In the genomic region with DNA sequence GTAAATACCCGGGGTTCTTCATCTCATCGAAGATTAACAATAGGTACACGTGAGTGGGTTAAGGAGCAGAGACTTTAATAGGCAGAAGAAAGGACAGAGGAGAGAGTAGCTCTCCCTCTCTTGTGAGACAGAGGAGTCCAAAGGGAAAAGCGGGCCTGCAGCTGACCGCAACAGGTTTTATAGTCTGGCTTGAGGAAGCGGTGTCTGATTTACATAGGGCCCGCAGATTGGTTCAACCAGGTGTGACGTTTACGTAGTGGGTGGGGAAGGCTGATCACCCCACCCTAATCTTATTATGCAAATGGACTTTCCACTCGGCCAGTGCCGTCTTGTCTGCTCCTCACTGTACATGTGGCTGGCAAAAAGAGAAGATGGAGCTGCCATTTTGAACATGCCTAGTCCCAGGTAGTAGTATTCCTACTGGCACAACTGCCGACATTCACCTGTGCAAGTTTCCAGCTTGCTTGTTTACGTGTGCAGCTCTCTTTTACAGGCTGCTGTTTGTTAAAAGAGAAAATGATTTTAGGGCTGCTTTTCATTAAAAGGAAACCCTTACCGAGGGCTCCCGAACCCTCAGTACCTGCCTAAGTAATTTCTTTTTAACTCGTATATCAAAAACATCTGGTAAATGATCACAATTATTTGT, we compare ENCODE assay signal across 15 cellular contexts. TPM values are rescaled to one million over a fixed set of nuclear protein-coding genes. Genes with fewer than 3 reads are reported as not detected.
DNase-seq lines count a peak whose midpoint lies in the region; ATAC-seq and TF ChIP-seq lines count a peak whose summit lies in the region.
"Had no signal": no experiment of that assay in that cellular context is flagged by ENCODE, and none has a peak within 500 bp of the region (broad histone marks: within the 10 kb centered on the region; RNA-seq: fewer than 3 reads in every experiment).

No MANE protein-coding gene starts in this region.

- TF ChIP-seq POLR2A in NB4 (IDR thresholded peaks at IDR 0.05; ENCODE audit: extremely low read depth, insufficient read length): no peak

- H3K4me1 Mint-ChIP-seq in activated T-helper 17 cell treated with anti-CD3 and anti-CD28 coated beads, Interleukin-2, amount 50 U/mL, for 72 hours: peaks cover 61% of the 10 kb centered on the region
- peaks cover 42 to 88% (median 77%) of the 10 kb centered on the region in 4 donors for H3K4me1 Mint-ChIP-seq in naive thymus-derived CD8-positive, alpha-beta T cell
- H3K4me1 Mint-ChIP-seq in HFFc6 (ENCODE audit: low read depth): peaks cover 14% of the 10 kb centered on the region

- peak overlapping the region; percentile 39 for H3K27ac Mint-ChIP-seq in activated T-helper 17 cell treated with anti-CD3 and anti-CD28 coated beads, Interleukin-2, amount 50 U/mL, for 72 hours
- H3K27ac Mint-ChIP-seq in naive thymus-derived CD8-positive, alpha-beta T cell: peak overlapping the region in 6 of 10 donors; percentile 3 to 82 (median 36)
- H3K27ac Mint-ChIP-seq in HFFc6: no peak overlapping the region

- H3K27me3 Mint-ChIP-seq in activated T-helper 17 cell treated with anti-CD3 and anti-CD28 coated beads, Interleukin-2, amount 50 U/mL, for 72 hours: no peaks in the 10 kb centered on the region
- no peaks in the 10 kb centered on the region for H3K27me3 Mint-ChIP-seq in naive thymus-derived CD8-positive, alpha-beta T cell
- H3K27me3 Mint-ChIP-seq in HFFc6 (ENCODE audit: insufficient read depth): no peaks in the 10 kb centered on the region

- DNase-seq in NCI-H82 (lab: John Stamatoyannopoulos, UW): peak; percentile 52
- no peak for DNase-seq in NCI-H82 treated with DMSO at 0.1 percent for 48 hours (lab: John Stamatoyannopoulos, UW; ENCODE audit: unreplicated experiment)
- peak; percentile 19 for DNase-seq in NB4 (ENCODE audit: low read depth)
- DNase-seq in naive thymus-derived CD8-positive, alpha-beta T cell: no peak
- DNase-seq in GF-D8 (lab: John Stamatoyannopoulos, UW): no peak
- DNase-seq in MG63: no peak
- no peak for DNase-seq in HFFc6
- DNase-seq: activated T-cell treated with anti-CD3 and anti-CD28 coated beads for 4 hours, aorta, dermis blood vessel endothelial cell, NCI-H2081, small intestine had no signal

- H3K36me3 Mint-ChIP-seq in activated T-helper 17 cell treated with anti-CD3 and anti-CD28 coated beads, Interleukin-2, amount 50 U/mL, for 72 hours (ENCODE audit: low read depth): peaks cover 88% of the 10 kb centered on the region
- H3K36me3 Mint-ChIP-seq in naive thymus-derived CD8-positive, alpha-beta T cell: peaks cover 0 to 75% (median 14%) of the 10 kb centered on the region in 3 donors
- H3K36me3 Mint-ChIP-seq in HFFc6 (ENCODE audit: low read depth): no peaks in the 10 kb centered on the region

- no peaks in the 10 kb centered on the region for H3K9me3 Mint-ChIP-seq in activated T-helper 17 cell treated with anti-CD3 and anti-CD28 coated beads, Interleukin-2, amount 50 U/mL, for 72 hours
- no peaks in the 10 kb centered on the region for H3K9me3 Mint-ChIP-seq in naive thymus-derived CD8-positive, alpha-beta T cell
- no peaks in the 10 kb centered on the region for H3K9me3 Mint-ChIP-seq in HFFc6

- no peaks in the 10 kb centered on the region for H3K9me3 ChIP-seq in MG63
- H3K9me3 ChIP-seq: A549, suprapubic skin had no signal

- ATAC-seq in activated T-helper 17 cell treated with anti-CD3 and anti-CD28 coated beads, Interleukin-2, amount 50 U/mL, for 72 hours (replicated peaks): no peak
- ATAC-seq in naive thymus-derived CD8-positive, alpha-beta T cell: no peak
- ATAC-seq: A549 had no signal

- H3K27me3 ChIP-seq in MG63: no peaks in the 10 kb centered on the region
- H3K27me3 ChIP-seq: suprapubic skin had no signal

- H3K4me3 Mint-ChIP-seq in activated T-helper 17 cell treated with anti-CD3 and anti-CD28 coated beads, Interleukin-2, amount 50 U/mL, for 72 hours: peak overlapping the region; percentile 95
- H3K4me3 Mint-ChIP-seq in naive thymus-derived CD8-positive, alpha-beta T cell: peak overlapping the region in 4 of 10 donors; percentile 4 to 42 (median 21)
- no peak overlapping the region for H3K4me3 Mint-ChIP-seq in HFFc6

- no peak for TF ChIP-seq CTCF in NB4 (IDR thresholded peaks at IDR 0.05; ENCODE audit: low read depth, low read length)
- no peak for TF ChIP-seq CTCF in HFFc6 (IDR thresholded peaks at IDR 0.05)

- no peaks in the 10 kb centered on the region for H3K36me3 ChIP-seq in MG63
- H3K36me3 ChIP-seq: suprapubic skin had no signal

- POLR2A ChIA-PET in naive thymus-derived CD8-positive, alpha-beta T cell (lab: Charles Lee): no interaction called here

- H3K4me3 ChIP-seq in NB4 (ENCODE audit: low read depth, low read length) (no peak overlapping the region), MG63 (no peak overlapping the region)
- H3K4me3 ChIP-seq: A549, suprapubic skin had no signal

RNA-seq across cellular contexts. Expression of a gene that starts 10.6 kb away (rescaled TPM):
- 10 to 100 TPM; 21.0 to 31.0 TPM for total RNA-seq in activated T-helper 17 cell treated with anti-CD3 and anti-CD28 coated beads, Interleukin-2, amount 50 U/mL, for 72 hours
- total RNA-seq in naive thymus-derived CD8-positive, alpha-beta T cell: 10 to 100 TPM; 61.9 to 63.4 TPM
- 10 to 100 TPM; 17.1 to 31.5 (median 24.9) TPM for polyA plus RNA-seq in naive thymus-derived CD8-positive, alpha-beta T cell
- 0.46 and 2.2 TPM in 2 replicates for total RNA-seq in MG63 (2014; rRNA removed; shearing (Covaris generic); ENCODE audit: low replicate concordance)
- 1 to 10 TPM; 2.4 to 5.1 (median 3.0) TPM for total RNA-seq in HFFc6 (2021; fragmentation: NEBNext Ultra II Directional; extraction: Animal tissue kit (Norgen Biotek cat#: 25700))

Comparison
In these comparisons a context has a peak if more than half of its experiments do, and no peak if none do; other contexts are left out.
1. DNase-seq: peak in NCI-H82 (single experiment) and NB4 (single experiment); none in NCI-H82 treated with DMSO at 0.1 percent for 48 hours (single experiment), naive thymus-derived CD8-positive, alpha-beta T cell (0 of 10), GF-D8 (single experiment), MG63 (single experiment) and HFFc6 (single experiment).